Comparison of ENCODE assay signal across 17 cellular contexts in the genomic region with DNA sequence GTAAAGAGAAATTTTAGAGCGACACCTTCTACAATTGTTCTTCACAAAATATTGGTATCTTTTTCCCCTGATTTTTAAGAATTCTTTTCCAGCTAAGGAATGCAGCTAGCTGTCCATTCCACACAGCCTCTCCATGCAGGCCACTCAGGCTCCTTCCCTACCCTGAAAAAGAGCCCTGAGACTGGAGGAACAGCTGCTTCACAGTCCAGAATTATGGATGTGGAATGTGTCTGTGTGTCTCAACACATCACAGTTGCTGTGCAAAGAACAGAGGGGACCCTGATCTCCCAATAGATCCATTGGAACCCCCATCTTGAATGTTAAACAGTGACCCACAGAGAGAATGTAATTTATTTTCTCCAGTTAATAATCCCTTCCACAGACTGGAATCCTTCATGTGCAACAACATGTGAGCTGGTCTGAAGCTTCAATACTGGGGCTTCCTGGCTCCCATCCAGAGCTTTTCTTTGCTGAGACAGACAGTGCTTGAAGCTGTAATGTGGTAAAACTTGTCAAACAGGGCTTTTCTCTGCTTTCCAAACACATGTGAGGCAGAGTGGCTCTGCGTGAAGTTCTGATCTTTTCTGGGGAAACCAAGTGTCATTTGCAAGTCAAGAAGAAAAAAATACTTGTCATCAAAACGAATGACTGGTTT. TPM values are rescaled to one million over a fixed set of nuclear protein-coding genes. Genes with fewer than 3 reads are reported as not detected.
DNase-seq lines count a peak whose midpoint lies in the region; ATAC-seq and TF ChIP-seq lines count a peak whose summit lies in the region.
"Had no signal": no experiment of that assay in that cellular context is flagged by ENCODE, and none has a peak within 500 bp of the region (broad histone marks: within the 10 kb centered on the region; RNA-seq: fewer than 3 reads in every experiment).

No MANE protein-coding gene starts in this region.

- no peak for TF ChIP-seq CTCF in liver (IDR thresholded peaks at IDR 0.05; ENCODE audit: low read depth, low read length, missing input control)
- no peak for TF ChIP-seq CTCF in right lobe of liver (IDR thresholded peaks at IDR 0.05)
- TF ChIP-seq CTCF in mammary epithelial cell (conservative IDR thresholded peaks at IDR 0.05 in 1 of 2, IDR thresholded peaks at IDR 0.05 in 1 of 2; ENCODE audit: extremely low read depth in 1 of 2, insufficient read depth in 1 of 2, low read depth in 1 of 2, low read length in 2 of 2): no peak
- no peak for TF ChIP-seq CTCF in nephron (IDR thresholded peaks at IDR 0.05; ENCODE audit: unreplicated experiment in 3 of 3)
- TF ChIP-seq CTCF in SK-N-SH (IDR thresholded peaks at IDR 0.05): no peak

- H3K27ac Mint-ChIP-seq in nephron: peak overlapping the region; percentile 58 to 86 (median 78)
- H3K27ac Mint-ChIP-seq: activated naive CD4-positive, alpha-beta T cell treated with anti-CD3 and anti-CD28 coated beads, Interleukin-2, amount 50 U/mL, for 24 hours; CD8-positive, alpha-beta memory T cell had no signal

- peaks cover 18% of the 10 kb centered on the region for H3K36me3 Mint-ChIP-seq in nephron (ENCODE audit: low read depth)

- H3K79me2 ChIP-seq in mammary epithelial cell (ENCODE audit: insufficient read depth, low read length) (no peaks in the 10 kb centered on the region), SK-N-SH (ENCODE audit: insufficient read depth) (no peaks in the 10 kb centered on the region)

- DNase-seq in right lobe of liver: no peak
- DNase-seq in mammary epithelial cell: peak; percentile 57
- DNase-seq in SK-N-SH: no peak
- DNase-seq in HUDEP-2 (lab: John Stamatoyannopoulos, UW; ENCODE audit: unreplicated experiment in 76 of 76): no peak
- no peak for DNase-seq in T-helper 2 cell
- no peak for DNase-seq in SHP77 (lab: John Stamatoyannopoulos, UW)
- DNase-seq: ACHN; activated CD8-positive, alpha-beta memory T cell treated with anti-CD3 and anti-CD28 coated beads, Interleukin-2, amount 50 U/mL, for 4 hours; caudate nucleus; CD8-positive, alpha-beta memory T cell; GDM1; KG1; NCI-H1694; stimulated activated CD4-positive, alpha-beta T cell treated with anti-CD3 and anti-CD28 coated beads, Interleukin-15, amount 100 ng/mL, for 24 hours had no signal

- intact Hi-C loops in right lobe of liver (cut with DNase I): no loop called here
- intact Hi-C loops in mammary epithelial cell (cut with micrococcal nuclease): no loop called here

- H3K36me3 ChIP-seq in liver (ENCODE audit: control insufficient read depth in 4 of 4, insufficient read depth in 3 of 4, low read depth in 1 of 4, low read length in 3 of 4) (no peaks in the 10 kb centered on the region), right lobe of liver (no peaks in the 10 kb centered on the region), mammary epithelial cell (ENCODE audit: insufficient read depth, low read length) (no peaks in the 10 kb centered on the region), SK-N-SH (replicated peaks in 1 of 2; ENCODE audit: control insufficient read depth in 1 of 2, insufficient read depth in 2 of 2, low read length in 1 of 2) (no peaks in the 10 kb centered on the region)

- no peaks in the 10 kb centered on the region for H3F3A ChIP-seq in SK-N-SH (replicated peaks; ENCODE audit: insufficient read depth)

- no peak for TF ChIP-seq POLR2A in right lobe of liver (IDR thresholded peaks at IDR 0.05)

- WGBS in liver: 62% methylated on average over 3 of the region's 3 CpGs
- WGBS in right lobe of liver (ENCODE audit: insufficient coverage, low coverage, low lambda C conversion rate, missing lambda C conversion rate): 64% methylated on average over 3 of the region's 3 CpGs
- WGBS in mammary epithelial cell (ENCODE audit: low coverage, missing lambda C conversion rate): 52% methylated on average over 3 of the region's 3 CpGs
- WGBS in SK-N-SH (ENCODE audit: low lambda C conversion rate): 62% methylated on average over 3 of the region's 3 CpGs

- no peak overlapping the region for H2AFZ ChIP-seq in mammary epithelial cell (ENCODE audit: low read depth, low read length)
- H2AFZ ChIP-seq in SK-N-SH (ENCODE audit: low read depth): no peak overlapping the region

- ATAC-seq in right lobe of liver: no peak

- H3K9me3 ChIP-seq in liver (ENCODE audit: control insufficient read depth in 4 of 4, low read length in 3 of 4) (peaks cover 0 to 6% (median 2%) of the 10 kb centered on the region in 4 donors), right lobe of liver (no peaks in the 10 kb centered on the region), mammary epithelial cell (replicated peaks; ENCODE audit: insufficient read depth, low read length) (no peaks in the 10 kb centered on the region), SK-N-SH (no peaks in the 10 kb centered on the region)

- no peaks in the 10 kb centered on the region for H3K4me1 ChIP-seq in liver (ENCODE audit: control insufficient read depth in 4 of 4, insufficient read depth in 4 of 4, low read length in 3 of 4)
- no peaks in the 10 kb centered on the region for H3K4me1 ChIP-seq in right lobe of liver
- H3K4me1 ChIP-seq in mammary epithelial cell (ENCODE audit: insufficient read depth, low read length): peaks cover 8% of the 10 kb centered on the region
- H3K4me1 ChIP-seq in SK-N-SH (ENCODE audit: control insufficient read depth in 1 of 2, insufficient read depth in 2 of 2, low read depth in 1 of 2, low read length in 1 of 2): no peaks in the 10 kb centered on the region

- H3K4me2 ChIP-seq in mammary epithelial cell (ENCODE audit: insufficient read depth, low read depth, low read length): peak overlapping the region; percentile 58
- no peak overlapping the region for H3K4me2 ChIP-seq in SK-N-SH

- no peaks in the 10 kb centered on the region for H3K27me3 ChIP-seq in liver (ENCODE audit: control insufficient read depth in 4 of 4, insufficient read depth in 4 of 4, low read length in 3 of 4)
- no peaks in the 10 kb centered on the region for H3K27me3 ChIP-seq in right lobe of liver
- no peaks in the 10 kb centered on the region for H3K27me3 ChIP-seq in mammary epithelial cell (ENCODE audit: insufficient read depth, low read length)
- H3K27me3 ChIP-seq in SK-N-SH (ENCODE audit: insufficient read depth): no peaks in the 10 kb centered on the region

- POLR2A ChIA-PET in SK-N-SH (lab: Yijun Ruan, JAX): no interaction called here

- TF ChIP-seq RAD21 in liver (IDR thresholded peaks at IDR 0.05) (no peak), SK-N-SH (IDR thresholded peaks at IDR 0.05; ENCODE audit: low read length) (no peak)

- peaks cover 15% of the 10 kb centered on the region for H3K4me1 Mint-ChIP-seq in nephron
- H3K4me1 Mint-ChIP-seq: activated naive CD4-positive, alpha-beta T cell treated with anti-CD3 and anti-CD28 coated beads, Interleukin-2, amount 50 U/mL, for 24 hours; CD8-positive, alpha-beta memory T cell had no signal

- CTCF ChIA-PET in mammary epithelial cell (lab: Charles Lee; ENCODE audit: low non-redundant PET): no interaction called here
- CTCF ChIA-PET in SK-N-SH (lab: Yijun Ruan, JAX): no interaction called here

- peak overlapping the region in 2 of 3 donors; percentile 22 to 23 for H3K4me3 ChIP-seq in liver (ENCODE audit: low read depth in 1 of 3, low read length in 3 of 3)
- no peak overlapping the region for H3K4me3 ChIP-seq in right lobe of liver
- peak overlapping the region in 2 of 3 experiments; percentile 33 to 35 for H3K4me3 ChIP-seq in mammary epithelial cell (replicated peaks in 1 of 3; ENCODE audit: insufficient read depth in 1 of 3, low read depth in 2 of 3, low read length in 3 of 3)
- no peak overlapping the region for H3K4me3 ChIP-seq in SK-N-SH (ENCODE audit: low read depth in 2 of 2, low read length in 1 of 2)

- no TSS peak for BruUV-seq in mammary epithelial cell (replicated peaks; lab: Mats Ljungman, UMichigan)

- no peaks in the 10 kb centered on the region for H3K27me3 Mint-ChIP-seq in nephron (ENCODE audit: low read depth)
- H3K27me3 Mint-ChIP-seq: activated naive CD4-positive, alpha-beta T cell treated with anti-CD3 and anti-CD28 coated beads, Interleukin-2, amount 50 U/mL, for 24 hours had no signal

- in situ Hi-C loops in mammary epithelial cell (cut with MboI; ENCODE audit: low sequenced_read_pairs in 2 of 2): no loop called here

- dilution Hi-C loops in mammary epithelial cell (cut with HindIII; ENCODE audit: low sequenced_read_pairs): no loop called here

- no peak overlapping the region for H3K27ac ChIP-seq in liver (ENCODE audit: low read depth in 1 of 2, low read length in 2 of 2)
- no peak overlapping the region for H3K27ac ChIP-seq in right lobe of liver
- H3K27ac ChIP-seq in mammary epithelial cell (ENCODE audit: insufficient read depth, low read depth, low read length): peak overlapping the region; percentile 46
- no peak overlapping the region for H3K27ac ChIP-seq in SK-N-SH (ENCODE audit: low read depth in 2 of 2, low read length in 1 of 2)

- no peak overlapping the region for H3K4me3 Mint-ChIP-seq in nephron
- H3K4me3 Mint-ChIP-seq: activated naive CD4-positive, alpha-beta T cell treated with anti-CD3 and anti-CD28 coated beads, Interleukin-2, amount 50 U/mL, for 24 hours; CD8-positive, alpha-beta memory T cell had no signal

- peaks cover 35% of the 10 kb centered on the region for H3K9me3 Mint-ChIP-seq in nephron

- no peaks in the 10 kb centered on the region for H4K20me1 ChIP-seq in mammary epithelial cell (ENCODE audit: insufficient read depth, low read length)
- H4K20me1 ChIP-seq in SK-N-SH (ENCODE audit: insufficient read depth): no peaks in the 10 kb centered on the region

- H3K9ac ChIP-seq in liver (ENCODE audit: low read depth in 1 of 2, low read length in 2 of 2): no peak overlapping the region
- peak overlapping the region; percentile 8 for H3K9ac ChIP-seq in mammary epithelial cell (ENCODE audit: insufficient read depth, low read length)
- H3K9ac ChIP-seq in SK-N-SH: no peak overlapping the region

- H3K9me2 ChIP-seq in SK-N-SH: no peaks in the 10 kb centered on the region

- no peak for TF ChIP-seq EP300 in SK-N-SH (IDR thresholded peaks at IDR 0.05; ENCODE audit: borderline replicate concordance in 1 of 2, low read depth in 1 of 2, low read length in 1 of 2)

TF ChIP-seq in liver, 16 proteins besides CTCF, POLR2A, EP300 and RAD21 (continues in another document):
- TF ChIP-seq NR2F2 (IDR thresholded peaks at IDR 0.05): no peak
- TF ChIP-seq, protein P1, sequence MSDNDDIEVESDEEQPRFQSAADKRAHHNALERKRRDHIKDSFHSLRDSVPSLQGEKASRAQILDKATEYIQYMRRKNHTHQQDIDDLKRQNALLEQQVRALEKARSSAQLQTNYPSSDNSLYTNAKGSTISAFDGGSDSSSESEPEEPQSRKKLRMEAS (IDR thresholded peaks at IDR 0.05): no peak

TF ChIP-seq in SK-N-SH, 30 proteins besides CTCF, POLR2A, EP300 and RAD21 (continues in another document):
- TF ChIP-seq POLR2AphosphoS5 (IDR thresholded peaks at IDR 0.05; ENCODE audit: low read depth, low read length): no peak

RNA-seq across cellular contexts. Expression of a gene that starts 53.3 kb away (rescaled TPM):
- total RNA-seq in liver (10 to 100 TPM; 13.5 to 70.8 TPM), right lobe of liver (10 to 100 TPM; 10.6 to 13.9 (median 13.0) TPM), mammary epithelial cell (10 to 100 TPM; 24.8 to 28.0 TPM)
- polyA plus RNA-seq in liver (1 to 10 TPM; 5.6 to 7.0 TPM), mammary epithelial cell (6.9 TPM), SK-N-SH (2012; rRNA removed) (5.3 and 7.5 TPM in 2 replicates)
- 7.0 TPM for polyA minus RNA-seq in mammary epithelial cell
- polyA plus RNA-seq in SK-N-SH (2012; cell fraction: cytosol; rRNA removed): 6.5 and 8.2 TPM in 2 replicates
- polyA plus RNA-seq in SK-N-SH (2012; cell fraction: nucleus; rRNA removed): 6.4 and 14.5 TPM in 2 replicates

Comparison
In these comparisons a context has a peak if more than half of its experiments do, and no peak if none do; other contexts are left out.
1. H3K4me3 ChIP-seq: peak in liver (2 of 3) and mammary epithelial cell (2 of 3); none in right lobe of liver (0 of 3) and SK-N-SH (0 of 2).